9 cellular contexts compared by ENCODE assay signal in genomic region chr2:25671622-25672021, GRCh38. TPM values are rescaled to one million over a fixed set of nuclear protein-coding genes. Genes with fewer than 3 reads are reported as not detected.
DNase-seq lines count a peak whose midpoint lies in the region; ATAC-seq and TF ChIP-seq lines count a peak whose summit lies in the region.
"Had no signal": no experiment of that assay in that cellular context is flagged by ENCODE, and none has a peak within 500 bp of the region (broad histone marks: within the 10 kb centered on the region; RNA-seq: fewer than 3 reads in every experiment).

No MANE protein-coding gene starts in this region.

- H3K27me3 Mint-ChIP-seq in activated naive CD4-positive, alpha-beta T cell treated with anti-CD3 and anti-CD28 coated beads, Interleukin-2, amount 50 U/mL, for 24 hours, result no peaks in the 10 kb centered on the region

- no peak overlapping the region for H2AFZ ChIP-seq in hepatocyte

- H3K4me1 ChIP-seq in hepatocyte (ENCODE audit: insufficient read depth), result peaks cover 10% of the 10 kb centered on the region
- peaks cover 25 to 30% of the 10 kb centered on the region in 2 donors for H3K4me1 ChIP-seq in thyroid gland

- H4K20me1 ChIP-seq in hepatocyte (ENCODE audit: insufficient read depth, poor library complexity, severe bottlenecking), result no peaks in the 10 kb centered on the region

- no peak overlapping the region for H3K4me3 ChIP-seq in hepatocyte
- H3K4me3 ChIP-seq in thyroid gland (replicated peaks in 1 of 3), result peak overlapping the region in 1 of 3 donors; percentile 78
- H3K4me3 ChIP-seq: mucosa of descending colon had no signal

- no peaks in the 10 kb centered on the region for H3K27me3 ChIP-seq in hepatocyte
- H3K27me3 ChIP-seq in thyroid gland, result no peaks in the 10 kb centered on the region

- no peaks in the 10 kb centered on the region for H3K9me3 ChIP-seq in hepatocyte (ENCODE audit: low read depth)
- no peaks in the 10 kb centered on the region for H3K9me3 ChIP-seq in thyroid gland
- H3K9me3 ChIP-seq: mucosa of descending colon had no signal

- H3K9me3 Mint-ChIP-seq in activated naive CD4-positive, alpha-beta T cell treated with anti-CD3 and anti-CD28 coated beads, Interleukin-2, amount 50 U/mL, for 24 hours, result no peaks in the 10 kb centered on the region
- no peaks in the 10 kb centered on the region for H3K9me3 Mint-ChIP-seq in activated naive CD4-positive, alpha-beta T cell treated with anti-CD3 and anti-CD28 coated beads, Interleukin-2, amount 50 U/mL, for 72 hours

- H3K79me2 ChIP-seq in hepatocyte, result peaks cover 53% of the 10 kb centered on the region

- peak in 1 of 2 donors; percentile 57 for TF ChIP-seq POLR2A in thyroid gland (IDR thresholded peaks at IDR 0.05)

- DNase-seq in activated naive CD4-positive, alpha-beta T cell treated with anti-CD3 and anti-CD28 coated beads, Interleukin-2, amount 50 U/mL, for 72 hours (ENCODE audit: low spot score in 2 of 2), result no peak
- no peak for DNase-seq in hepatocyte (ENCODE audit: low spot score)
- peak; percentile 65 to 66 for DNase-seq in thyroid gland
- DNase-seq in activated CD8-positive, alpha-beta memory T cell treated with anti-CD3 and anti-CD28 coated beads for 24 hours, result no peak
- DNase-seq: mucosa of descending colon had no signal

- H3K36me3 ChIP-seq in hepatocyte (replicated peaks; ENCODE audit: insufficient read depth, low read depth) (no peaks in the 10 kb centered on the region), thyroid gland (no peaks in the 10 kb centered on the region)

- peak overlapping the region; percentile 87 for H3K4me3 Mint-ChIP-seq in activated naive CD4-positive, alpha-beta T cell treated with anti-CD3 and anti-CD28 coated beads, Interleukin-2, amount 50 U/mL, for 24 hours

- no peak overlapping the region for H3K27ac Mint-ChIP-seq in activated naive CD4-positive, alpha-beta T cell treated with anti-CD3 and anti-CD28 coated beads, Interleukin-2, amount 50 U/mL, for 24 hours
- H3K27ac Mint-ChIP-seq in activated naive CD4-positive, alpha-beta T cell treated with anti-CD3 and anti-CD28 coated beads, Interleukin-2, amount 50 U/mL, for 72 hours, result no peak overlapping the region

- TF ChIP-seq CTCF in VCaP (conservative IDR thresholded peaks at IDR 0.05) (no peak), hepatocyte (IDR thresholded peaks at IDR 0.05; ENCODE audit: poor library complexity) (no peak), thyroid gland (IDR thresholded peaks at IDR 0.05) (no peak)

- H3K36me3 Mint-ChIP-seq in activated naive CD4-positive, alpha-beta T cell treated with anti-CD3 and anti-CD28 coated beads, Interleukin-2, amount 50 U/mL, for 24 hours, result no peaks in the 10 kb centered on the region
- no peaks in the 10 kb centered on the region for H3K36me3 Mint-ChIP-seq in activated naive CD4-positive, alpha-beta T cell treated with anti-CD3 and anti-CD28 coated beads, Interleukin-2, amount 50 U/mL, for 72 hours

- peaks cover 35% of the 10 kb centered on the region for H3K4me1 Mint-ChIP-seq in activated naive CD4-positive, alpha-beta T cell treated with anti-CD3 and anti-CD28 coated beads, Interleukin-2, amount 50 U/mL, for 24 hours

- intact Hi-C loops in thyroid gland (cut with DNase I), result no loop called here

- 93% methylated on average over 2 of the region's 2 CpGs for WGBS in hepatocyte (ENCODE audit: low lambda C conversion rate, missing lambda C conversion rate)
- 31 to 51% methylated on average over 2 of the region's 2 CpGs for WGBS in thyroid gland, 2 donors

- H3K27ac ChIP-seq in VCaP (peak overlapping the region; percentile 92), hepatocyte (no peak overlapping the region), thyroid gland (peak overlapping the region; percentile 74 to 92 (median 85))

- no peak for ATAC-seq in activated naive CD4-positive, alpha-beta T cell treated with anti-CD3 and anti-CD28 coated beads, Interleukin-2, amount 50 U/mL, for 72 hours
- ATAC-seq in GM19467 (IDR thresholded peaks at IDR 0.05; ENCODE audit: unreplicated experiment) (no peak), GM19397 (IDR thresholded peaks at IDR 0.05; ENCODE audit: unreplicated experiment) (no peak)
- ATAC-seq: mucosa of descending colon had no signal

- peak overlapping the region; percentile 95 for H3K4me2 ChIP-seq in hepatocyte

- no peaks in the 10 kb centered on the region for H3K9me2 ChIP-seq in hepatocyte (replicated peaks; ENCODE audit: insufficient read depth)

RNA-seq across cellular contexts. Expression of gene DTNB, which starts 1.8 kb away (rescaled TPM):
- total RNA-seq in activated naive CD4-positive, alpha-beta T cell treated with anti-CD3 and anti-CD28 coated beads, Interleukin-2, amount 50 U/mL, for 72 hours, result 10 to 100 TPM; 17.1 to 20.0 TPM
- total RNA-seq in hepatocyte (10.3 and 12.8 TPM in 2 replicates), thyroid gland (10 to 100 TPM; 38.9 to 75.2 (median 55.5) TPM)
- 13.9 and 14.9 TPM in 2 replicates for polyA plus RNA-seq in hepatocyte

Comparison
In these comparisons a context has a peak if more than half of its experiments do, and no peak if none do; other contexts are left out.
1. DNase-seq: peak in thyroid gland (2 of 2); none in activated naive CD4-positive, alpha-beta T cell treated with anti-CD3 and anti-CD28 coated beads, Interleukin-2, amount 50 U/mL, for 72 hours (0 of 2), hepatocyte (single experiment) and activated CD8-positive, alpha-beta memory T cell treated with anti-CD3 and anti-CD28 coated beads for 24 hours (single experiment).